Comparison of ENCODE assay signal across 8 cellular contexts in genomic region chr1:42941640-42942330, GRCh38. TPM values are rescaled to one million over a fixed set of nuclear protein-coding genes. Genes with fewer than 3 reads are reported as not detected.
DNase-seq lines count a peak whose midpoint lies in the region; ATAC-seq and TF ChIP-seq lines count a peak whose summit lies in the region.

No MANE protein-coding gene starts in this region.

- peaks cover 25 to 95% (median 77%) of the 10 kb centered on the region in 9 donors for H3K4me1 ChIP-seq in heart right ventricle

- CTCF ChIA-PET in CD4-positive, alpha-beta T cell (lab: Charles Lee) = interaction anchor here (1.4 to 3.5 kb wide), 3 partner anchors 10 to 19 kb away, joined by 3 to 11 read pairs (median 4); no protein-coding TSS in a partner anchor

- H3K27ac Mint-ChIP-seq in CD4-positive, alpha-beta T cell = peak overlapping the region; percentile 80
- H3K27ac Mint-ChIP-seq in activated naive CD4-positive, alpha-beta T cell treated with anti-CD3 and anti-CD28 coated beads, Interleukin-2, amount 50 U/mL, for 72 hours = peak overlapping the region; percentile 79 to 91
- no peak overlapping the region for H3K27ac Mint-ChIP-seq in nephron progenitor cell

- peaks cover 0 to 30% (median 0%) of the 10 kb centered on the region in 9 donors for H3K36me3 ChIP-seq in heart right ventricle

- no peak for TF ChIP-seq CTCF in CD4-positive, alpha-beta T cell (IDR thresholded peaks at IDR 0.05)
- TF ChIP-seq CTCF in heart right ventricle (IDR thresholded peaks at IDR 0.05) (no peak), retinal pigment epithelial cell (conservative IDR thresholded peaks at IDR 0.05; ENCODE audit: low read depth, low read length) (no peak), nephron progenitor cell (IDR thresholded peaks at IDR 0.05) (no peak)

- peaks cover 78% of the 10 kb centered on the region for H3K36me3 Mint-ChIP-seq in CD4-positive, alpha-beta T cell (ENCODE audit: low read depth)
- H3K36me3 Mint-ChIP-seq in activated naive CD4-positive, alpha-beta T cell treated with anti-CD3 and anti-CD28 coated beads, Interleukin-2, amount 50 U/mL, for 72 hours = peaks cover 36 to 62% of the 10 kb centered on the region in 2 donors
- peaks cover 65% of the 10 kb centered on the region for H3K36me3 Mint-ChIP-seq in nephron progenitor cell (ENCODE audit: low read depth)

- WGBS in heart right ventricle, 2 donors = 58 to 59% methylated on average over 9 of the region's 9 CpGs

- no peak overlapping the region for H3K4me3 Mint-ChIP-seq in CD4-positive, alpha-beta T cell
- H3K4me3 Mint-ChIP-seq in nephron progenitor cell = no peak overlapping the region

- H3K4me3 ChIP-seq in heart right ventricle (no peak overlapping the region), retinal pigment epithelial cell (ENCODE audit: low read length) (peak overlapping the region; percentile 60)

- ATAC-seq in CD4-positive, alpha-beta T cell (ENCODE audit: poor library complexity) = no peak
- peak in 1 of 2 donors; percentile 5 for ATAC-seq in activated naive CD4-positive, alpha-beta T cell treated with anti-CD3 and anti-CD28 coated beads, Interleukin-2, amount 50 U/mL, for 72 hours
- peak; percentile 56 to 84 (median 78) for ATAC-seq in heart right ventricle
- ATAC-seq in HG03097 (IDR thresholded peaks at IDR 0.05; ENCODE audit: low FRiP score, unreplicated experiment) = no peak
- ATAC-seq in activated CD4-positive, CD25-positive, alpha-beta regulatory T cell treated with anti-CD3 and anti-CD28 coated beads, Interleukin-2, amount 50 U/mL, for 24 hours = no peak

- DNase-seq in CD4-positive, alpha-beta T cell = no peak
- DNase-seq in NCI-H1105 treated with DMSO at 0.1 percent for 48 hours (lab: John Stamatoyannopoulos, UW) (peak; percentile 43), heart right ventricle (peak; percentile 76), retinal pigment epithelial cell (ENCODE audit: low read depth) (peak; percentile 77), nephron progenitor cell (no peak)
- DNase-seq in activated naive CD4-positive, alpha-beta T cell treated with anti-CD3 and anti-CD28 coated beads, Interleukin-2, amount 50 U/mL, for 72 hours (ENCODE audit: low spot score in 2 of 2) = no peak

- H3K9me3 ChIP-seq in CD4-positive, alpha-beta T cell (ENCODE audit: control insufficient read depth, low read length) = no peaks in the 10 kb centered on the region
- no peaks in the 10 kb centered on the region for H3K9me3 ChIP-seq in heart right ventricle

- no peaks in the 10 kb centered on the region for H3K9me3 Mint-ChIP-seq in CD4-positive, alpha-beta T cell
- no peaks in the 10 kb centered on the region for H3K9me3 Mint-ChIP-seq in activated naive CD4-positive, alpha-beta T cell treated with anti-CD3 and anti-CD28 coated beads, Interleukin-2, amount 50 U/mL, for 72 hours
- H3K9me3 Mint-ChIP-seq in nephron progenitor cell = no peaks in the 10 kb centered on the region

- intact Hi-C loops in CD4-positive, alpha-beta T cell (cut with DNase I, micrococcal nuclease) = no loop called here
- intact Hi-C loops in heart right ventricle (cut with DNase I) = no loop called here

- no peak overlapping the region for H3K27ac ChIP-seq in CD4-positive, alpha-beta T cell (ENCODE audit: low read depth, low read length)
- peak overlapping the region; percentile 42 to 87 (median 81) for H3K27ac ChIP-seq in heart right ventricle

- H3K27me3 Mint-ChIP-seq in CD4-positive, alpha-beta T cell = no peaks in the 10 kb centered on the region
- H3K27me3 Mint-ChIP-seq in nephron progenitor cell (ENCODE audit: low read depth, poor library complexity) = peaks cover 3% of the 10 kb centered on the region

- POLR2A ChIA-PET in CD4-positive, alpha-beta T cell (lab: Charles Lee) = interaction anchor here (1.8 to 4.7 kb wide), 2 partner anchors 9 to 11 kb away, joined by 7 to 35 read pairs; no protein-coding TSS in a partner anchor

- peaks cover 93% of the 10 kb centered on the region for H3K4me1 Mint-ChIP-seq in CD4-positive, alpha-beta T cell (ENCODE audit: low read depth)
- H3K4me1 Mint-ChIP-seq in nephron progenitor cell = peaks cover 81% of the 10 kb centered on the region

- no peaks in the 10 kb centered on the region for H3K27me3 ChIP-seq in CD4-positive, alpha-beta T cell (ENCODE audit: control insufficient read depth, insufficient read depth, low read length)
- H3K27me3 ChIP-seq in heart right ventricle = no peaks in the 10 kb centered on the region

RNA-seq across cellular contexts. Expression of gene SLC2A1, which starts 16.9 kb away (rescaled TPM):
- 10 to 100 TPM; 78.6 to 80.9 TPM for total RNA-seq in CD4-positive, alpha-beta T cell
- total RNA-seq in activated naive CD4-positive, alpha-beta T cell treated with anti-CD3 and anti-CD28 coated beads, Interleukin-2, amount 50 U/mL, for 72 hours = 100 to 1,000 TPM in 1 of 2 donors, 10 to 100 TPM in 1; 39.9 to 121 TPM
- total RNA-seq in heart right ventricle = 10 to 100 TPM in 9 of 10 donors, 1 to 10 TPM in 1; 8.2 to 63.7 (median 28.9) TPM
- polyA plus RNA-seq in heart right ventricle = 10 to 100 TPM in 1 of 2 donors, 1 to 10 TPM in 1; 6.7 to 98.7 TPM

Comparison
In these comparisons a context has a peak if more than half of its experiments do, and no peak if none do; other contexts are left out.
1. ATAC-seq: peak in heart right ventricle (8 of 8); none in CD4-positive, alpha-beta T cell (single experiment), HG03097 (single experiment) and activated CD4-positive, CD25-positive, alpha-beta regulatory T cell treated with anti-CD3 and anti-CD28 coated beads, Interleukin-2, amount 50 U/mL, for 24 hours (0 of 2).
2. DNase-seq: peak in NCI-H1105 treated with DMSO at 0.1 percent for 48 hours (single experiment), heart right ventricle (2 of 2) and retinal pigment epithelial cell (single experiment); none in CD4-positive, alpha-beta T cell (0 of 10), activated naive CD4-positive, alpha-beta T cell treated with anti-CD3 and anti-CD28 coated beads, Interleukin-2, amount 50 U/mL, for 72 hours (0 of 2) and nephron progenitor cell (single experiment).